8 cellular contexts compared by ENCODE assay signal in the genomic region with DNA sequence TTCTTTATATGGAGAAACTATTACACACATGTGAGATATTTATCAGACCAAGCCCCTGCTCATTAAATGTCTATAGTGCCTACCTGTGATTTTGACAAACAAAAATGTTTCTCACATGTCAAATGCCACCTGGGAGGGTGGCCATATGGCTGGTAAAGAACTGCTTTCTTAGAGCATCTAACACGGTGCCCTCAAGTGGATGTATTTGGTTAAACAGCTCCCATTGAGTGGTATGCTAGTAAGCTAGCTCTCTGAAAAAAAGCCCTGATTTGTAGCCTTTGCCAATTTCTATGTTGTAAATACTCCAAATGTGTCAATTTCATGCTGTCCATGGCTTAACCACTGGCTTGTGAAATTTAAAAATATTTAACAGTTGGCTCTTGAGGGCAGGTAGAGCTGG.
DNase-seq lines count a peak whose midpoint lies in the region; ATAC-seq and TF ChIP-seq lines count a peak whose summit lies in the region.

No MANE protein-coding gene starts in this region.

- H2AFZ ChIP-seq in DND-41 (ENCODE audit: low read depth, low read length) (no peak overlapping the region), KMS-11 (ENCODE audit: low read depth) (no peak overlapping the region)

- no peak overlapping the region for H3K27ac Mint-ChIP-seq in activated T-helper 1 cell treated with anti-CD3 and anti-CD28 coated beads, Interleukin-12 subunit alpha, Interleukin-12 subunit beta, Interleukin-2, Interleukin-4 antibody, amounts not matched to agents 30 ng/mL and 10 ng/mL and 1 ng/mL, durations not matched to agents 14 hours and 24 hours and 36 hours

- H3K4me1 ChIP-seq in DND-41 (ENCODE audit: insufficient read depth, low read length) (peaks cover 5% of the 10 kb centered on the region; the same call in 1 of the 2 replicates), KMS-11 (ENCODE audit: low read depth, poor library complexity, severe bottlenecking) (no peaks in the 10 kb centered on the region)

- H3K4me1 Mint-ChIP-seq in activated T-helper 1 cell treated with anti-CD3 and anti-CD28 coated beads, Interleukin-12 subunit alpha, Interleukin-12 subunit beta, Interleukin-2, Interleukin-4 antibody, amounts not matched to agents 30 ng/mL and 10 ng/mL and 1 ng/mL, durations not matched to agents 14 hours and 24 hours and 36 hours (ENCODE audit: low read depth): no peaks in the 10 kb centered on the region

- intact Hi-C loops in activated T-helper 1 cell treated with anti-CD3 and anti-CD28 coated beads, Interleukin-12 subunit alpha, Interleukin-12 subunit beta, Interleukin-2, Interleukin-4 antibody, amounts not matched to agents 30 ng/mL and 10 ng/mL and 1 ng/mL, durations not matched to agents 14 hours and 24 hours and 36 hours (cut with micrococcal nuclease): no loop called here

- DNase-seq in DND-41 (peak; percentile 21), choroid plexus epithelial cell (ENCODE audit: low read depth) (peak; percentile 45), NCI-H187 (lab: John Stamatoyannopoulos, UW) (no peak), T1000 (lab: John Stamatoyannopoulos, UW) (no peak), GM20000 (ENCODE audit: low spot score) (no peak)
- no peak for DNase-seq in activated T-helper 1 cell treated with anti-CD3 and anti-CD28 coated beads, Interleukin-12 subunit alpha, Interleukin-12 subunit beta, Interleukin-2, Interleukin-4 antibody, amounts not matched to agents 30 ng/mL and 10 ng/mL and 1 ng/mL, durations not matched to agents 14 hours and 24 hours and 36 hours (ENCODE audit: low spot score)

- no peak overlapping the region for H3K9ac ChIP-seq in DND-41 (ENCODE audit: low read depth, low read length)
- H3K9ac ChIP-seq in KMS-11: no peak overlapping the region

- ATAC-seq in DND-41 (ENCODE audit: insufficient read depth, low read depth) (peak; percentile 57; the same call in 1 of the 3 replicates), GM19328 (IDR thresholded peaks at IDR 0.05; ENCODE audit: unreplicated experiment) (peak; percentile 52)

- H4K20me1 ChIP-seq in DND-41 (ENCODE audit: insufficient read depth, low read length) (no peaks in the 10 kb centered on the region), KMS-11 (ENCODE audit: insufficient read depth) (no peaks in the 10 kb centered on the region)

- H3K27ac ChIP-seq in DND-41 (ENCODE audit: low read length) (no peak overlapping the region), KMS-11 (no peak overlapping the region)

- peak; percentile 52 for TF ChIP-seq CTCF in DND-41 (IDR thresholded peaks at IDR 0.05; ENCODE audit: borderline replicate concordance, extremely low read depth, low read length, poor library complexity, severe bottlenecking)
- peak; percentile 43 for TF ChIP-seq CTCF in KMS-11 (conservative IDR thresholded peaks at IDR 0.05; ENCODE audit: low read depth, low read length)
- TF ChIP-seq CTCF in choroid plexus epithelial cell (conservative IDR thresholded peaks at IDR 0.05; ENCODE audit: low read depth, low read length): peak; percentile 46
- TF ChIP-seq CTCF in GM20000 (IDR thresholded peaks at IDR 0.05; ENCODE audit: extremely low read depth, missing control alignments): no peak

- no peaks in the 10 kb centered on the region for H3K36me3 Mint-ChIP-seq in activated T-helper 1 cell treated with anti-CD3 and anti-CD28 coated beads, Interleukin-12 subunit alpha, Interleukin-12 subunit beta, Interleukin-2, Interleukin-4 antibody, amounts not matched to agents 30 ng/mL and 10 ng/mL and 1 ng/mL, durations not matched to agents 14 hours and 24 hours and 36 hours (ENCODE audit: low read depth)

- H3K4me3 Mint-ChIP-seq in activated T-helper 1 cell treated with anti-CD3 and anti-CD28 coated beads, Interleukin-12 subunit alpha, Interleukin-12 subunit beta, Interleukin-2, Interleukin-4 antibody, amounts not matched to agents 30 ng/mL and 10 ng/mL and 1 ng/mL, durations not matched to agents 14 hours and 24 hours and 36 hours: no peak overlapping the region

- no peaks in the 10 kb centered on the region for H3K9me3 ChIP-seq in DND-41 (ENCODE audit: insufficient read depth, low read length, severe bottlenecking)

- H3K4me2 ChIP-seq in DND-41 (ENCODE audit: insufficient read depth, low read length): no peak overlapping the region
- no peak overlapping the region for H3K4me2 ChIP-seq in KMS-11

- H3K27me3 ChIP-seq in DND-41 (ENCODE audit: insufficient read depth, low read length, poor library complexity): peaks cover 2% of the 10 kb centered on the region
- no peaks in the 10 kb centered on the region for H3K27me3 ChIP-seq in KMS-11 (ENCODE audit: insufficient read depth, low read depth)

- no peak overlapping the region for H3K4me3 ChIP-seq in DND-41 (ENCODE audit: low read depth in 1 of 2, low read length in 2 of 2)
- no peak overlapping the region for H3K4me3 ChIP-seq in KMS-11 (IDR thresholded peaks at IDR 0.05; ENCODE audit: insufficient read depth, low read depth, low read length)
- H3K4me3 ChIP-seq in choroid plexus epithelial cell (ENCODE audit: low read depth, low read length): no peak overlapping the region

- peaks cover 34% of the 10 kb centered on the region for H3K27me3 Mint-ChIP-seq in activated T-helper 1 cell treated with anti-CD3 and anti-CD28 coated beads, Interleukin-12 subunit alpha, Interleukin-12 subunit beta, Interleukin-2, Interleukin-4 antibody, amounts not matched to agents 30 ng/mL and 10 ng/mL and 1 ng/mL, durations not matched to agents 14 hours and 24 hours and 36 hours (ENCODE audit: insufficient read depth)

- H3K79me2 ChIP-seq in DND-41 (ENCODE audit: insufficient read depth, low read length) (no peaks in the 10 kb centered on the region), KMS-11 (ENCODE audit: insufficient read depth, low read depth) (no peaks in the 10 kb centered on the region)

- no peaks in the 10 kb centered on the region for H3K9me3 Mint-ChIP-seq in activated T-helper 1 cell treated with anti-CD3 and anti-CD28 coated beads, Interleukin-12 subunit alpha, Interleukin-12 subunit beta, Interleukin-2, Interleukin-4 antibody, amounts not matched to agents 30 ng/mL and 10 ng/mL and 1 ng/mL, durations not matched to agents 14 hours and 24 hours and 36 hours

- no peaks in the 10 kb centered on the region for H3K36me3 ChIP-seq in DND-41 (ENCODE audit: insufficient read depth, low read length)
- no peaks in the 10 kb centered on the region for H3K36me3 ChIP-seq in KMS-11 (ENCODE audit: insufficient read depth)

Comparison
In these comparisons a context has a peak if more than half of its experiments do, and no peak if none do; other contexts are left out.
1. DNase-seq: peak in DND-41 (single experiment) and choroid plexus epithelial cell (single experiment); none in NCI-H187 (0 of 2), T1000 (single experiment), GM20000 (single experiment) and activated T-helper 1 cell treated with anti-CD3 and anti-CD28 coated beads, Interleukin-12 subunit alpha, Interleukin-12 subunit beta, Interleukin-2, Interleukin-4 antibody, amounts not matched to agents 30 ng/mL and 10 ng/mL and 1 ng/mL, durations not matched to agents 14 hours and 24 hours and 36 hours (single experiment).